Comparison of ENCODE assay signal across 18 cellular contexts in the genomic region with DNA sequence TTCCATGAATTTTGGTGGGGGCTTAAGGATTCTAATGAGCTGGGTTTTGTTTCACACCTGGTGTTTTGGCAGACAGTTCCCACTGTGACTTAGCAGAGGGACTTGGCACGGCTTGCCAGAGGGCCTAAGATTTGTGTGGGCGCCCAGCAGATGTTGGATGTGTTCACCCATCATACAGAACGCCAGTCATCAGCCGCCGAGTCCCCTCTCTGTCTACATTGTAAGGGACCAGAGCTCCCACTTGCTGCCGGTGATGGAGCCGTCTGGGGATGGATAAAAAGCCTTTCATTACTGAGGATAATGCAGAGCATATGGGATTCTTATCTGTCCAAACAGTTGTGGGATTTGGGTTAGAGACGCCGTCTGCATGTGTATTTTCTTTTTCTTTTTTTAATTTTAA. TPM values are rescaled to one million over a fixed set of nuclear protein-coding genes. Genes with fewer than 3 reads are reported as not detected.
"Had no signal": no experiment of that assay in that cellular context is flagged by ENCODE, and none has a peak within 500 bp of the region (broad histone marks: within the 10 kb centered on the region; RNA-seq: fewer than 3 reads in every experiment).

No MANE protein-coding gene starts in this region.

- H3K4me3 Mint-ChIP-seq: activated CD4-positive, alpha-beta T cell treated with anti-CD3 and anti-CD28 coated beads, Interleukin-2, amount 10 ng/mL, durations not matched to agents 7 days and 5 days; activated naive CD4-positive, alpha-beta T cell treated with anti-CD3 and anti-CD28 coated beads, Interleukin-2, amount 50 U/mL, for 24 hours; T-helper 1 cell treated with Interleukin-12 subunit alpha and Interleukin-12 subunit beta and Interleukin-4 antibody, amounts not matched to agents 30 μg/mL and 1 μg/mL, for 36 hours; WTC11 had no signal

- H3K4me3 ChIP-seq: prostate gland, sigmoid colon, upper lobe of left lung had no signal

- H3K27ac ChIP-seq: prostate gland, sigmoid colon, upper lobe of left lung had no signal

- H3K36me3 ChIP-seq: prostate gland, sigmoid colon, upper lobe of left lung had no signal

- ATAC-seq: esophagus mucosa, left lobe of liver, WTC11 had no signal

- H3K4me1 Mint-ChIP-seq: activated CD4-positive, alpha-beta T cell treated with anti-CD3 and anti-CD28 coated beads, Interleukin-2, amount 10 ng/mL, durations not matched to agents 7 days and 5 days; activated naive CD4-positive, alpha-beta T cell treated with anti-CD3 and anti-CD28 coated beads, Interleukin-2, amount 50 U/mL, for 24 hours; WTC11 had no signal

- DNase-seq: activated CD4-positive, alpha-beta T cell treated with anti-CD3 and anti-CD28 coated beads, Interleukin-2, amount 10 ng/mL, durations not matched to agents 7 days and 5 days; activated effector memory CD4-positive, alpha-beta T cell treated with Interleukin-2 at 50 U/mL for 16 hours; activated T-cell treated with anti-CD3 and anti-CD28 coated beads, Interleukin-2, amount 50 U/mL, for 1 hour; cerebellar nuclear complex; dermis blood vessel endothelial cell; mesenchymal stem cell; occipital lobe; sigmoid colon; stimulated activated CD4-positive, alpha-beta T cell treated with anti-CD3 and anti-CD28 coated beads, Interleukin-12 subunit alpha, Interleukin-12 subunit beta, amount 100 ng/mL, for 4 hours; stimulated activated naive CD4-positive, alpha-beta T cell treated with Interleukin-2 at 50 U/mL for 16 hours; upper lobe of left lung had no signal

- H3K9me3 ChIP-seq: prostate gland, sigmoid colon, upper lobe of left lung had no signal

- H3K9me3 Mint-ChIP-seq: activated naive CD4-positive, alpha-beta T cell treated with anti-CD3 and anti-CD28 coated beads, Interleukin-2, amount 50 U/mL, for 24 hours; nephron had no signal

- H3K36me3 Mint-ChIP-seq: activated naive CD4-positive, alpha-beta T cell treated with anti-CD3 and anti-CD28 coated beads, Interleukin-2, amount 50 U/mL, for 24 hours had no signal

- H3K27ac Mint-ChIP-seq: activated CD4-positive, alpha-beta T cell treated with anti-CD3 and anti-CD28 coated beads, Interleukin-2, amount 10 ng/mL, durations not matched to agents 7 days and 5 days; activated naive CD4-positive, alpha-beta T cell treated with anti-CD3 and anti-CD28 coated beads, Interleukin-2, amount 50 U/mL, for 24 hours; T-helper 1 cell treated with Interleukin-12 subunit alpha and Interleukin-12 subunit beta and Interleukin-4 antibody, amounts not matched to agents 30 μg/mL and 1 μg/mL, for 36 hours; WTC11 had no signal

- H3K27me3 Mint-ChIP-seq: activated CD4-positive, alpha-beta T cell treated with anti-CD3 and anti-CD28 coated beads, Interleukin-2, amount 10 ng/mL, durations not matched to agents 7 days and 5 days; activated naive CD4-positive, alpha-beta T cell treated with anti-CD3 and anti-CD28 coated beads, Interleukin-2, amount 50 U/mL, for 24 hours had no signal

- H3K4me1 ChIP-seq: prostate gland, sigmoid colon, upper lobe of left lung had no signal

- H3K27me3 ChIP-seq: sigmoid colon, upper lobe of left lung had no signal

RNA-seq across cellular contexts. Expression of a gene that starts 12.8 kb away (rescaled TPM):
- total RNA-seq: activated CD4-positive, alpha-beta T cell treated with anti-CD3 and anti-CD28 coated beads, Interleukin-2, amount 10 ng/mL, durations not matched to agents 7 days and 5 days; dermis blood vessel endothelial cell; esophagus mucosa; left lobe of liver; upper lobe of left lung had no signal
